In the genomic region with DNA sequence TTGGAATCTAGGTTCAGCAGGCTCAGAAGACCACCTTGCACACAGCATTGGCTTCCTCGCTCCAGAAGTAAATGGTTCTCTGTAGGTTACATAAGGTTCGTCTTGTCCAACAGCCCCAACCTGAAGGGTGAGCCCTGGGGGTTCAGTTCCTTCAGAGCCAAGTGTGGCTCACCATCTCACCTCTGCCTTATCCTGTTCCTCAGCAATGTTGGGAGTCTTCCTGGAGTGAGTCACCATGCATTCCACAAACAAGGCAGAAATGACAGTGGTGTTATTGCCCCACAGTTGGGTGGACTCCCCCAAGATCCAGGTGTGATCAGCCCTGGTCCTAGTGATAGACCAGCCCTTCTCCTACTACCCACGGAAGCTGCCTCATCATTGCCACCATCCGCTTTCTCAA, we compare ENCODE assay signal across 12 cellular contexts.
"Had no signal": no experiment of that assay in that cellular context is flagged by ENCODE, and none has a peak within 500 bp of the region (broad histone marks: within the 10 kb centered on the region; RNA-seq: fewer than 3 reads in every experiment).

No MANE protein-coding gene starts in this region.

- H3K27ac ChIP-seq: suprapubic skin had no signal

- H3K36me3 ChIP-seq: suprapubic skin had no signal

- FAIRE-seq: islet of Langerhans had no signal

- H3K4me2 ChIP-seq: smooth muscle cell had no signal

- H3K4me3 ChIP-seq: smooth muscle cell, suprapubic skin had no signal

- H3K27me3 ChIP-seq: suprapubic skin had no signal

- ATAC-seq: activated CD4-positive, CD25-positive, alpha-beta regulatory T cell treated with anti-CD3 and anti-CD28 coated beads, Interleukin-2, amount 50 U/mL, for 24 hours; left ventricle myocardium superior; right cardiac atrium; stimulated activated naive CD8-positive, alpha-beta T cell treated with anti-CD3 and anti-CD28 coated beads, Interleukin-15, Interleukin-2, amounts not matched to agents 100 U/mL and 50 U/mL, for 24 hours had no signal

- H3K9me3 ChIP-seq: suprapubic skin had no signal

- DNase-seq: activated naive CD8-positive, alpha-beta T cell treated with anti-CD3 and anti-CD28 coated beads for 36 hours; amygdala; cortex of kidney; effector memory CD4-positive, alpha-beta T cell; left ventricle myocardium superior; mesenchymal stem cell; right cardiac atrium; stimulated activated naive CD8-positive, alpha-beta T cell treated with anti-CD3 and anti-CD28 coated beads, Interleukin-15, Interleukin-2, amounts not matched to agents 100 U/mL and 50 U/mL, for 24 hours had no signal
